14 cellular contexts compared by ENCODE assay signal in the genomic region with DNA sequence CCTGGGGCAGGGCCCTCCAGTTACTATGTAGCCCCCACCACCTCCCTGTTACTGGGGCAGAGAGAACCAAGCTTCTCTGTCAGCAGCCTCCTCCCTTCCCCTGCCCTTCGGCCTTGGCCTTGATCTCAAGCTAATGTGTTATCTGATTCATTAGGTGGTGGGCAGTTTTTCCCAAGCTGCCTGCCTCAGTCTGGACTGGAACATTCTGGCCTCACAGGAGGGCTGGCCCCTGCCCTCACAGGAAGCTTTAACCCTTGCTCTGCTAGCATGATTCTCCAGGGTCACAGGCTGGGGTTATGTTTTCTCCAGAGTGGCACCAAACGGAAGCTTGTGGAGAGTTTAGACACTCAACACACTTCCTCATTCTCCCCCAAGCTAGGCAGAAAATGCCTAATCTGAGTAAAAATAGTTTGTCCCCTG. TPM values are rescaled to one million over a fixed set of nuclear protein-coding genes. Genes with fewer than 3 reads are reported as not detected.
DNase-seq lines count a peak whose midpoint lies in the region; ATAC-seq and TF ChIP-seq lines count a peak whose summit lies in the region.
"Had no signal": no experiment of that assay in that cellular context is flagged by ENCODE, and none has a peak within 500 bp of the region (broad histone marks: within the 10 kb centered on the region; RNA-seq: fewer than 3 reads in every experiment).

No MANE protein-coding gene starts in this region.

- no peaks in the 10 kb centered on the region for H3F3A ChIP-seq in DOHH2 (ENCODE audit: control insufficient read depth, insufficient read depth)

- no peaks in the 10 kb centered on the region for H3K27me3 Mint-ChIP-seq in activated B cell treated with CpG ODN at 0.5 μM for 24 hours
- H3K27me3 Mint-ChIP-seq in CD4-positive, alpha-beta memory T cell: peaks cover 15 to 21% of the 10 kb centered on the region in 2 donors

- H3K9me3 Mint-ChIP-seq in activated B cell treated with CpG ODN at 0.5 μM for 24 hours: no peaks in the 10 kb centered on the region
- no peaks in the 10 kb centered on the region for H3K9me3 Mint-ChIP-seq in CD4-positive, alpha-beta memory T cell
- H3K9me3 Mint-ChIP-seq: T-helper 1 cell treated with Interleukin-12 subunit alpha and Interleukin-12 subunit beta and Interleukin-4 antibody, amounts not matched to agents 30 μg/mL and 1 μg/mL, for 36 hours had no signal

- peaks cover 31% of the 10 kb centered on the region for H3K4me1 ChIP-seq in DOHH2 (ENCODE audit: control insufficient read depth, low read length)
- peaks cover 32% of the 10 kb centered on the region for H3K4me1 ChIP-seq in Karpas-422 (ENCODE audit: low read length)
- no peaks in the 10 kb centered on the region for H3K4me1 ChIP-seq in mucosa of descending colon (ENCODE audit: low read depth)
- no peaks in the 10 kb centered on the region for H3K4me1 ChIP-seq in CD4-positive, alpha-beta memory T cell (ENCODE audit: insufficient read depth, low read length)
- H3K4me1 ChIP-seq: psoas muscle had no signal

- H2AFZ ChIP-seq in Karpas-422 (ENCODE audit: low read length): peak overlapping the region; percentile 29; the same call in 1 of the 2 replicates

- H3K27me3 ChIP-seq in DOHH2 (ENCODE audit: control insufficient read depth, low read length) (0 out of 2 replicates have a peak, but pooled peaks cover 3% of the 10 kb centered on the region), Karpas-422 (ENCODE audit: low read length) (no peaks in the 10 kb centered on the region)
- no peaks in the 10 kb centered on the region for H3K27me3 ChIP-seq in CD4-positive, alpha-beta memory T cell (ENCODE audit: insufficient read depth, low read length)
- H3K27me3 ChIP-seq: esophagus muscularis mucosa had no signal

- H3K27ac ChIP-seq in DOHH2 (ENCODE audit: low read depth, low read length): no peak overlapping the region
- no peak overlapping the region for H3K27ac ChIP-seq in Karpas-422 (ENCODE audit: low read length)
- no peak overlapping the region for H3K27ac ChIP-seq in CD4-positive, alpha-beta memory T cell (ENCODE audit: low read depth, low read length)
- H3K27ac ChIP-seq: psoas muscle had no signal

- peak overlapping the region; percentile 46 for H3K4me2 ChIP-seq in DOHH2 (ENCODE audit: low read length)
- peak overlapping the region; percentile 69 for H3K4me2 ChIP-seq in Karpas-422 (ENCODE audit: low read depth, low read length, poor library complexity, severe bottlenecking)

- peaks cover 49% of the 10 kb centered on the region for H3K4me1 Mint-ChIP-seq in activated B cell treated with CpG ODN at 0.5 μM for 24 hours
- no peaks in the 10 kb centered on the region for H3K4me1 Mint-ChIP-seq in CD4-positive, alpha-beta memory T cell

- TF ChIP-seq CTCF in DOHH2 (IDR thresholded peaks at IDR 0.05; ENCODE audit: low read depth, low read length, poor library complexity, severe bottlenecking) (no peak), activated B cell treated with CpG ODN at 0.5 μM for 24 hours (IDR thresholded peaks at IDR 0.05) (no peak), mucosa of descending colon (IDR thresholded peaks at IDR 0.05) (no peak)

- CTCF ChIA-PET in activated B cell treated with CpG ODN at 0.5 μM for 24 hours (lab: Charles Lee): interaction anchor here (1.1 kb wide), 1 partner anchor 20 kb away, joined by 3 read pairs; no protein-coding TSS in a partner anchor
- CTCF ChIA-PET in CD4-positive, alpha-beta memory T cell (lab: Charles Lee; ENCODE audit: partially characterized antibody): no interaction called here

- no peaks in the 10 kb centered on the region for H3K36me3 Mint-ChIP-seq in activated B cell treated with CpG ODN at 0.5 μM for 24 hours (ENCODE audit: low read depth)
- H3K36me3 Mint-ChIP-seq in CD4-positive, alpha-beta memory T cell: no peaks in the 10 kb centered on the region

- POLR2A ChIA-PET in activated B cell treated with CpG ODN at 0.5 μM for 24 hours (lab: Charles Lee): interaction anchor here (0.6 to 1.8 kb wide), 5 partner anchors 8 to 653 kb away, joined by 3 to 7 read pairs (median 4); partner anchors contain the start of genes IPO13, KDM4A and SLC6A9
- POLR2A ChIA-PET in CD4-positive, alpha-beta memory T cell (lab: Charles Lee; ENCODE audit: partially characterized antibody): no interaction called here

- H3K9me2 ChIP-seq in DOHH2 (replicated peaks; ENCODE audit: control insufficient read depth, low read length): no peaks in the 10 kb centered on the region
- H3K9me2 ChIP-seq in Karpas-422 (replicated peaks; ENCODE audit: insufficient read depth, low read length): no peaks in the 10 kb centered on the region

- no peaks in the 10 kb centered on the region for H3K79me2 ChIP-seq in DOHH2 (ENCODE audit: control insufficient read depth, low read length)
- H3K79me2 ChIP-seq in Karpas-422 (ENCODE audit: low read length): no peaks in the 10 kb centered on the region

- H3K9me3 ChIP-seq in DOHH2 (ENCODE audit: control insufficient read depth, insufficient read depth, low read length) (no peaks in the 10 kb centered on the region), Karpas-422 (ENCODE audit: low read length) (no peaks in the 10 kb centered on the region), mucosa of descending colon (no peaks in the 10 kb centered on the region)
- no peaks in the 10 kb centered on the region for H3K9me3 ChIP-seq in CD4-positive, alpha-beta memory T cell (ENCODE audit: control insufficient read depth in 1 of 2, low read length in 2 of 2)
- H3K9me3 ChIP-seq: esophagus muscularis mucosa, psoas muscle had no signal

- peak overlapping the region; percentile 41 for H3K9ac ChIP-seq in Karpas-422 (ENCODE audit: low read length)

- H3K4me3 Mint-ChIP-seq in activated B cell treated with CpG ODN at 0.5 μM for 24 hours: peak overlapping the region; percentile 72
- no peak overlapping the region for H3K4me3 Mint-ChIP-seq in CD4-positive, alpha-beta memory T cell
- H3K4me3 Mint-ChIP-seq: T-helper 1 cell treated with Interleukin-12 subunit alpha and Interleukin-12 subunit beta and Interleukin-4 antibody, amounts not matched to agents 30 μg/mL and 1 μg/mL, for 36 hours had no signal

- ATAC-seq in activated B cell treated with CpG ODN at 0.5 μM for 24 hours (ENCODE audit: low read depth): peak; percentile 45
- peak; percentile 19 for ATAC-seq in mucosa of descending colon
- ATAC-seq: psoas muscle had no signal

- no peaks in the 10 kb centered on the region for H3K36me3 ChIP-seq in DOHH2 (ENCODE audit: control insufficient read depth, low read length)
- no peaks in the 10 kb centered on the region for H3K36me3 ChIP-seq in Karpas-422 (ENCODE audit: insufficient read depth, low read length)
- no peaks in the 10 kb centered on the region for H3K36me3 ChIP-seq in mucosa of descending colon (ENCODE audit: low read depth)
- H3K36me3 ChIP-seq in CD4-positive, alpha-beta memory T cell (ENCODE audit: insufficient read depth, low read length): no peaks in the 10 kb centered on the region
- H3K36me3 ChIP-seq: esophagus muscularis mucosa had no signal

- intact Hi-C loops in activated B cell treated with CpG ODN at 0.5 μM for 24 hours (cut with micrococcal nuclease) (no loop called here), mucosa of descending colon (cut with DNase I, micrococcal nuclease) (no loop called here)
- intact Hi-C loops in CD4-positive, alpha-beta memory T cell (cut with micrococcal nuclease): no loop called here

- peak overlapping the region; percentile 60 for H3K27ac Mint-ChIP-seq in activated B cell treated with CpG ODN at 0.5 μM for 24 hours
- H3K27ac Mint-ChIP-seq in CD4-positive, alpha-beta memory T cell: no peak overlapping the region
- H3K27ac Mint-ChIP-seq: T-helper 1 cell treated with Interleukin-12 subunit alpha and Interleukin-12 subunit beta and Interleukin-4 antibody, amounts not matched to agents 30 μg/mL and 1 μg/mL, for 36 hours had no signal

- DNase-seq in Karpas-422 (peak; percentile 69), activated B cell treated with CpG ODN at 0.5 μM for 24 hours (peak; percentile 20), mucosa of descending colon (no peak), GOT3 (lab: John Stamatoyannopoulos, UW) (no peak), NCI-H526 treated with DMSO at 0.1 percent for 48 hours (lab: John Stamatoyannopoulos, UW) (no peak), NCI-H2196 treated with DMSO at 0.1 percent for 48 hours (lab: John Stamatoyannopoulos, UW; ENCODE audit: unreplicated experiment) (no peak)
- no peak for DNase-seq in CD4-positive, alpha-beta memory T cell
- DNase-seq: activated T-cell treated with anti-CD3 and anti-CD28 coated beads for 4 hours, NCI-H510A treated with DMSO at 0.1 percent for 48 hours had no signal

- H3K4me3 ChIP-seq in DOHH2 (ENCODE audit: low read length) (no peak overlapping the region), Karpas-422 (ENCODE audit: low read length) (no peak overlapping the region), mucosa of descending colon (no peak overlapping the region)
- no peak overlapping the region for H3K4me3 ChIP-seq in CD4-positive, alpha-beta memory T cell (ENCODE audit: low read length in 2 of 2)
- H3K4me3 ChIP-seq: esophagus muscularis mucosa, psoas muscle had no signal

- H4K20me1 ChIP-seq in DOHH2 (ENCODE audit: control insufficient read depth, insufficient read depth, low read depth, low read length): no peaks in the 10 kb centered on the region
- H4K20me1 ChIP-seq in Karpas-422 (ENCODE audit: insufficient read depth, low read depth, low read length): no peaks in the 10 kb centered on the region

RNA-seq across cellular contexts. Expression of gene SLC6A9, which starts 37.2 kb away (rescaled TPM):
- total RNA-seq in Karpas-422 (2014; rRNA removed; shearing (Covaris generic); ENCODE audit: low replicate concordance): 7.0 and 7.9 TPM in 2 replicates
- total RNA-seq in activated B cell treated with CpG ODN at 0.5 μM for 24 hours (10.3 and 10.4 TPM in 2 replicates), mucosa of descending colon (10 to 100 TPM; 21.1 to 52.5 (median 38.1) TPM)
- total RNA-seq in CD4-positive, alpha-beta memory T cell: under 1 TPM; 0.75 to 0.84 TPM
- polyA plus RNA-seq in CD4-positive, alpha-beta memory T cell: not detected

RNA-seq across cellular contexts. Expression of gene KLF17, which starts 50.2 kb away (rescaled TPM):
- total RNA-seq in Karpas-422 (2014; rRNA removed; shearing (Covaris generic); ENCODE audit: low replicate concordance): not detected in 2 replicates
- total RNA-seq in activated B cell treated with CpG ODN at 0.5 μM for 24 hours: not detected in 2 replicates
- under 1 TPM in 1 of 3 donors, not detected in 2; 0.13 TPM for total RNA-seq in mucosa of descending colon
- not detected for total RNA-seq in CD4-positive, alpha-beta memory T cell
- not detected for polyA plus RNA-seq in CD4-positive, alpha-beta memory T cell
- total RNA-seq: bronchial epithelial cell, psoas muscle had no signal
- polyA plus RNA-seq: psoas muscle had no signal

Comparison
In these comparisons a context has a peak if more than half of its experiments do, and no peak if none do; other contexts are left out.
1. DNase-seq: peak in Karpas-422 (single experiment) and activated B cell treated with CpG ODN at 0.5 μM for 24 hours (single experiment); none in mucosa of descending colon (0 of 3), GOT3 (single experiment), CD4-positive, alpha-beta memory T cell (0 of 5), NCI-H526 treated with DMSO at 0.1 percent for 48 hours (single experiment) and NCI-H2196 treated with DMSO at 0.1 percent for 48 hours (single experiment).